9 cellular contexts compared by ENCODE assay signal in the genomic region with DNA sequence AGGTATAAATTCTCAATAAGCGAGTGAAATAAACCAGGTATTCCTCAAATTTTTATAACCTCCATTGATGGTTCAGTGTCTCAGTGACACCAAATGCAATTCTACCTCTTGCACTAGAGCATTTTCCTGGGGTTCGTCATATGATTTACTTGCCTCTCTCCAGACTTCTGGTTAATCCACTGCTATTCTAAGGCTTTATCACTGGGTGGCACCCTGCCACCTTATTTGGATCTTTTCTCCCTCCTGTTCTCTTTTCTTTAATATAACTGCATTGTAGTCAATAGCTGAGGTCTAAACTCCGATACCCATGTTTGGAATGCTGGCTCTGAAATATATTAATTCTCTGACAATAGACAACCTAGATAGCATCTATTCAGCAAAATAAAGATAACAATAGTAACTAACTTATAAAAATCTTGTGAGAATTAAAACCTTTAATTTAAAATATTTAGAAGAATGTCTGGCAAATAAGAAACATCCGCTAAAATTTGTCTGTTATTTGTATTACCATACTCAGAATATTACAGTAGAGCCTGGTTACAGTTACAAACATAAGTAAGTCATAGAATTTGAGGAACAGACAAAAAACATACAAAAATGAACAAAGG.
DNase-seq lines count a peak whose midpoint lies in the region; ATAC-seq, FAIRE-seq and TF ChIP-seq lines count a peak whose summit lies in the region.
"Had no signal": no experiment of that assay in that cellular context is flagged by ENCODE, and none has a peak within 500 bp of the region (broad histone marks: within the 10 kb centered on the region; RNA-seq: fewer than 3 reads in every experiment).

No MANE protein-coding gene starts in this region.

- H3K9ac ChIP-seq in KMS-11 (no peak overlapping the region), OCI-LY1 (ENCODE audit: low read length) (no peak overlapping the region), H1 (replicated peaks in 1 of 4; ENCODE audit: extremely low read depth in 1 of 4, low read depth in 3 of 4, low read length in 3 of 4) (no peak overlapping the region)

- peak; percentile 39 for FAIRE-seq in H1 (lab: Jason Lieb, UNC)
- FAIRE-seq: frontal cortex had no signal

- no peaks in the 10 kb centered on the region for H3K27me3 ChIP-seq in KMS-11 (ENCODE audit: insufficient read depth, low read depth)
- H3K27me3 ChIP-seq in OCI-LY1 (ENCODE audit: insufficient read depth, low read length): no peaks in the 10 kb centered on the region
- H3K27me3 ChIP-seq in H1 (replicated peaks in 1 of 4; ENCODE audit: control insufficient read depth in 3 of 4, extremely low read depth in 1 of 4, insufficient read depth in 3 of 4, low read length in 3 of 4): no peaks in the 10 kb centered on the region
- H3K27me3 ChIP-seq in ovary: no peaks in the 10 kb centered on the region

- no peak overlapping the region for H3K56ac ChIP-seq in H1 (replicated peaks; ENCODE audit: insufficient read length, low read depth, low read length)

- no peak overlapping the region for H3K23ac ChIP-seq in H1 (ENCODE audit: insufficient read length)

- no peaks in the 10 kb centered on the region for H3K23me2 ChIP-seq in H1 (ENCODE audit: low read depth, low read length)

- H3K14ac ChIP-seq in H1 (ENCODE audit: insufficient read length): no peak overlapping the region

- ATAC-seq in HG03457 (IDR thresholded peaks at IDR 0.05; ENCODE audit: unreplicated experiment) (no peak), GM21367 (IDR thresholded peaks at IDR 0.05; ENCODE audit: unreplicated experiment) (no peak)

- no peak overlapping the region for H3K4me3 ChIP-seq in KMS-11 (IDR thresholded peaks at IDR 0.05; ENCODE audit: insufficient read depth, low read depth, low read length)
- H3K4me3 ChIP-seq in OCI-LY1 (ENCODE audit: low read depth, low read length, poor library complexity, severe bottlenecking): no peak overlapping the region
- no peak overlapping the region for H3K4me3 ChIP-seq in H1 (ENCODE audit: extremely low read depth in 1 of 4, insufficient read depth in 2 of 4, low read depth in 3 of 4, low read length in 4 of 4)
- no peak overlapping the region for H3K4me3 ChIP-seq in ovary

- H4K91ac ChIP-seq in H1 (replicated peaks; ENCODE audit: insufficient read length, low read length): no peak overlapping the region

- no peak overlapping the region for H4K5ac ChIP-seq in H1 (ENCODE audit: insufficient read length, low read depth, low read length)

- H2BK120ac ChIP-seq in H1 (replicated peaks; ENCODE audit: low read depth, low read length): no peak overlapping the region

- H2BK20ac ChIP-seq in H1 (ENCODE audit: low read length): no peak overlapping the region

- H2AK5ac ChIP-seq in H1 (ENCODE audit: low read depth, low read length): no peak overlapping the region

- H3K27ac ChIP-seq in KMS-11 (no peak overlapping the region), OCI-LY1 (ENCODE audit: low read depth, low read length, poor library complexity, severe bottlenecking) (no peak overlapping the region), H1 (ENCODE audit: low read depth, low read length) (no peak overlapping the region), ovary (no peak overlapping the region)

- no peak overlapping the region for H3K18ac ChIP-seq in H1 (ENCODE audit: extremely low read depth, low read length)

- H4K20me1 ChIP-seq in KMS-11 (ENCODE audit: insufficient read depth) (no peaks in the 10 kb centered on the region), OCI-LY1 (ENCODE audit: insufficient read depth, low read length) (no peaks in the 10 kb centered on the region), H1 (replicated peaks in 1 of 2; ENCODE audit: control insufficient read depth in 1 of 2, insufficient read depth in 2 of 2, low read length in 2 of 2) (no peaks in the 10 kb centered on the region)

- no peaks in the 10 kb centered on the region for H3K36me3 ChIP-seq in KMS-11 (ENCODE audit: insufficient read depth)
- no peaks in the 10 kb centered on the region for H3K36me3 ChIP-seq in OCI-LY1 (ENCODE audit: insufficient read depth, low read length)
- no peaks in the 10 kb centered on the region for H3K36me3 ChIP-seq in H1 (ENCODE audit: control insufficient read depth in 2 of 4, insufficient read depth in 4 of 4, low read length in 3 of 4)
- H3K36me3 ChIP-seq in ovary: no peaks in the 10 kb centered on the region

- H3K9me2 ChIP-seq in OCI-LY1 (ENCODE audit: low read depth, low read length): no peaks in the 10 kb centered on the region

- no peak for TF ChIP-seq EP300 in H1 (IDR thresholded peaks at IDR 0.05; ENCODE audit: borderline replicate concordance in 1 of 2, low read depth in 2 of 2, low read length in 2 of 2)
- TF ChIP-seq EP300 in ovary (IDR thresholded peaks at IDR 0.05): no peak

- no peak overlapping the region for H2BK5ac ChIP-seq in H1 (ENCODE audit: low read depth, low read length)

- DNase-seq in DMS153 treated with DMSO at 0.1 percent for 48 hours (lab: John Stamatoyannopoulos, UW; ENCODE audit: unreplicated experiment) (peak; percentile 86), H1 (ENCODE audit: low read depth in 1 of 2, low spot score in 2 of 2) (no peak), ovary (peak in 4 of 5 donors; percentile 8 to 23 (median 14)), mesenteric fat pad (ENCODE audit: low spot score) (no peak)

- no peaks in the 10 kb centered on the region for H3K79me1 ChIP-seq in H1 (ENCODE audit: low read depth, low read length)

- H3K4me2 ChIP-seq in KMS-11 (no peak overlapping the region), OCI-LY1 (ENCODE audit: low read length) (no peak overlapping the region), H1 (ENCODE audit: insufficient read depth in 1 of 2, low read depth in 2 of 2, low read length in 2 of 2) (no peak overlapping the region)

- POLR2A ChIA-PET in H1 (lab: Charles Lee; ENCODE audit: partially characterized antibody): no interaction called here

- no peaks in the 10 kb centered on the region for H3K79me2 ChIP-seq in KMS-11 (ENCODE audit: insufficient read depth, low read depth)
- no peaks in the 10 kb centered on the region for H3K79me2 ChIP-seq in OCI-LY1 (ENCODE audit: insufficient read depth, low read length)
- H3K79me2 ChIP-seq in H1 (ENCODE audit: control insufficient read depth in 1 of 2, insufficient read depth in 2 of 2, low read length in 2 of 2): no peaks in the 10 kb centered on the region

- no peaks in the 10 kb centered on the region for H3F3A ChIP-seq in OCI-LY1 (ENCODE audit: insufficient read depth, low read length)

- H4K8ac ChIP-seq in H1 (ENCODE audit: extremely low read depth, insufficient read depth, low read length): no peak overlapping the region

- CTCF ChIA-PET in H1 (lab: Charles Lee; ENCODE audit: partially characterized antibody): interaction anchor here (0.6 to 2.1 kb wide), 18 partner anchors 12 to 923 kb away, joined by 3 to 7 read pairs (median 3); no protein-coding TSS in a partner anchor

- intact Hi-C loops in ovary (cut with DNase I): no loop called here

- H3K9me3 ChIP-seq in OCI-LY1 (ENCODE audit: low read length) (no peaks in the 10 kb centered on the region), H1 (ENCODE audit: insufficient read depth in 2 of 2, low read depth in 1 of 2, low read length in 1 of 2) (no peaks in the 10 kb centered on the region), ovary (no peaks in the 10 kb centered on the region)

- no peak overlapping the region for H2BK12ac ChIP-seq in H1 (ENCODE audit: low read depth, low read length)

- peak; percentile 93 for TF ChIP-seq RAD21 in H1 (IDR thresholded peaks at IDR 0.05 in 1 of 2, conservative IDR thresholded peaks at IDR 0.05 in 1 of 2; ENCODE audit: low read depth in 2 of 2, low read length in 2 of 2)

- WGBS in H1 (ENCODE audit: extremely low coverage in 1 of 2, insufficient coverage in 1 of 2, insufficient read length in 1 of 2, insufficient replicate concordance in 2 of 2, low coverage in 1 of 2, low lambda C conversion rate in 2 of 2, missing lambda C conversion rate in 1 of 2), 2 experiments: 65% methylated on average over 4 of the region's 4 CpGs; no CpG with 5 or more reads in 1 of the 2 experiments
- 49 to 60% (median 52%) methylated on average over 4 of the region's 4 CpGs for WGBS in ovary, 3 donors

- no peak overlapping the region for H2BK15ac ChIP-seq in H1 (ENCODE audit: low read length)

- no peaks in the 10 kb centered on the region for H3K4me1 ChIP-seq in KMS-11 (ENCODE audit: low read depth, poor library complexity, severe bottlenecking)
- no peaks in the 10 kb centered on the region for H3K4me1 ChIP-seq in OCI-LY1 (ENCODE audit: insufficient read depth, low read length, severe bottlenecking)
- H3K4me1 ChIP-seq in H1 (replicated peaks in 1 of 4; ENCODE audit: control insufficient read depth in 3 of 4, insufficient read depth in 4 of 4, low read length in 3 of 4): no peaks in the 10 kb centered on the region
- H3K4me1 ChIP-seq in ovary (ENCODE audit: insufficient read depth): no peaks in the 10 kb centered on the region

- H2AFZ ChIP-seq in KMS-11 (ENCODE audit: low read depth) (no peak overlapping the region), OCI-LY1 (ENCODE audit: low read length) (no peak overlapping the region), H1 (ENCODE audit: low read length) (no peak overlapping the region)

- H3K4ac ChIP-seq in H1 (replicated peaks; ENCODE audit: insufficient read length, low read depth, low read length): no peak overlapping the region

- TF ChIP-seq POLR2A in H1 (IDR thresholded peaks at IDR 0.05; ENCODE audit: control extremely low read depth in 1 of 2, low read depth in 2 of 2, low read length in 2 of 2) (no peak), ovary (IDR thresholded peaks at IDR 0.05) (no peak)

- peak; percentile 73 for TF ChIP-seq CTCF in KMS-11 (conservative IDR thresholded peaks at IDR 0.05; ENCODE audit: low read depth, low read length)
- peak; percentile 52 for TF ChIP-seq CTCF in OCI-LY1 (IDR thresholded peaks at IDR 0.05; ENCODE audit: low read length)
- peak in 2 of 3 experiments; percentile 58 to 68; a peak in 2 of 4 replicates for TF ChIP-seq CTCF in H1 (IDR thresholded peaks at IDR 0.05; ENCODE audit: control extremely low read depth in 1 of 3, insufficient read depth in 1 of 3, low read depth in 1 of 3, low read length in 3 of 3)
- no peak for TF ChIP-seq CTCF in ovary (IDR thresholded peaks at IDR 0.05)

TF ChIP-seq in H1, 55 proteins besides CTCF, POLR2A, EP300 and RAD21 (continues in another document):
- TF ChIP-seq SIX5 (IDR thresholded peaks at IDR 0.05; ENCODE audit: low read depth, low read length): no peak
- no peak for TF ChIP-seq ASH2L (IDR thresholded peaks at IDR 0.05; ENCODE audit: low read length)
- TF ChIP-seq SRF (IDR thresholded peaks at IDR 0.05; ENCODE audit: low read depth, low read length): no peak
- no peak for TF ChIP-seq EZH2 (IDR thresholded peaks at IDR 0.05; ENCODE audit: low read depth, low read length, severe bottlenecking)
- no peak for TF ChIP-seq SUZ12 (IDR thresholded peaks at IDR 0.05; ENCODE audit: low read length)
- TF ChIP-seq KDM5A (IDR thresholded peaks at IDR 0.05; ENCODE audit: low read length): no peak
- TF ChIP-seq CREB1 (IDR thresholded peaks at IDR 0.05): no peak
- TF ChIP-seq TBP (IDR thresholded peaks at IDR 0.05; ENCODE audit: low read depth, low read length): no peak
- no peak for TF ChIP-seq BACH1 (IDR thresholded peaks at IDR 0.05; ENCODE audit: low read length)
- TF ChIP-seq ZNF274 (IDR thresholded peaks at IDR 0.05; ENCODE audit: borderline replicate concordance, extremely low read depth, low read length): no peak
- no peak for TF ChIP-seq JUN (IDR thresholded peaks at IDR 0.05; ENCODE audit: low read depth, low read length)
- TF ChIP-seq CBX5 (IDR thresholded peaks at IDR 0.05; ENCODE audit: low read depth, low read length): no peak

Comparison
In these comparisons a context has a peak if more than half of its experiments do, and no peak if none do; other contexts are left out.
1. DNase-seq: peak in DMS153 treated with DMSO at 0.1 percent for 48 hours (single experiment) and ovary (4 of 5); none in H1 (0 of 2) and mesenteric fat pad (single experiment).
2. CTCF ChIP-seq: peak in KMS-11 (single experiment), OCI-LY1 (single experiment) and H1 (2 of 3); none in ovary (0 of 3).